In genomic region chr14:70655110-70655826, GRCh38 we compare ENCODE assay signal across 8 cellular contexts. TPM values are rescaled to one million over a fixed set of nuclear protein-coding genes. Genes with fewer than 3 reads are reported as not detected.
DNase-seq lines count a peak whose midpoint lies in the region; ATAC-seq, FAIRE-seq and TF ChIP-seq lines count a peak whose summit lies in the region.

No MANE protein-coding gene starts in this region.

- peaks cover 83% of the 10 kb centered on the region for H3K4me1 Mint-ChIP-seq in activated B cell treated with CpG ODN at 0.5 μM for 24 hours

- H3K9me3 Mint-ChIP-seq in activated B cell treated with CpG ODN at 0.5 μM for 24 hours, result no peaks in the 10 kb centered on the region

- H3K4me3 ChIP-seq in H1 (ENCODE audit: extremely low read depth in 1 of 4, insufficient read depth in 2 of 4, low read depth in 3 of 4, low read length in 4 of 4) (peak overlapping the region in 1 of 4 experiments; percentile 32; a peak in 1 of 8 replicates), psoas muscle (no peak overlapping the region)

- no peaks in the 10 kb centered on the region for H3K27me3 Mint-ChIP-seq in activated B cell treated with CpG ODN at 0.5 μM for 24 hours

- no peaks in the 10 kb centered on the region for H4K20me1 ChIP-seq in H1 (replicated peaks in 1 of 2; ENCODE audit: control insufficient read depth in 1 of 2, insufficient read depth in 2 of 2, low read length in 2 of 2)

- H3K56ac ChIP-seq in H1 (replicated peaks; ENCODE audit: insufficient read length, low read depth, low read length), result no peak overlapping the region

- no peak overlapping the region for H2BK15ac ChIP-seq in H1 (ENCODE audit: low read length)

- no peak overlapping the region for H4K91ac ChIP-seq in H1 (replicated peaks; ENCODE audit: insufficient read length, low read length)

- no peak overlapping the region for H4K8ac ChIP-seq in H1 (ENCODE audit: extremely low read depth, insufficient read depth, low read length)

- H2BK120ac ChIP-seq in H1 (replicated peaks; ENCODE audit: low read depth, low read length), result no peak overlapping the region

- H2AK5ac ChIP-seq in H1 (ENCODE audit: low read depth, low read length), result no peak overlapping the region

- H3K79me1 ChIP-seq in H1 (ENCODE audit: low read depth, low read length), result peaks cover 12% of the 10 kb centered on the region; the same call in 1 of the 2 replicates

- intact Hi-C loops in activated B cell treated with CpG ODN at 0.5 μM for 24 hours (cut with micrococcal nuclease), result loop anchor here (1.0 to 10.0 kb wide), 3 partner anchors 13 to 1040 kb away; partner anchors contain the start of gene SUSD6
- intact Hi-C loops in psoas muscle (cut with DNase I), result no loop called here

- H3K4me2 ChIP-seq in H1 (ENCODE audit: insufficient read depth in 1 of 2, low read depth in 2 of 2, low read length in 2 of 2), result peak overlapping the region; percentile 12 to 39

- H3K9me3 ChIP-seq in H1 (ENCODE audit: insufficient read depth in 2 of 2, low read depth in 1 of 2, low read length in 1 of 2), result no peaks in the 10 kb centered on the region
- no peaks in the 10 kb centered on the region for H3K9me3 ChIP-seq in psoas muscle

- no peak overlapping the region for H3K14ac ChIP-seq in H1 (ENCODE audit: insufficient read length)

- H3K23me2 ChIP-seq in H1 (ENCODE audit: low read depth, low read length), result peaks cover 2% of the 10 kb centered on the region; the same call in 1 of the 2 replicates

- WGBS in H1 (ENCODE audit: extremely low coverage in 1 of 2, insufficient coverage in 1 of 2, insufficient read length in 1 of 2, insufficient replicate concordance in 2 of 2, low coverage in 1 of 2, low lambda C conversion rate in 2 of 2, missing lambda C conversion rate in 1 of 2), 2 experiments, result 48% methylated on average over 19 of the region's 19 CpGs; no CpG with 5 or more reads in 1 of the 2 experiments
- WGBS in psoas muscle, 3 donors, result 83 to 84% (median 83%) methylated on average over 19 of the region's 19 CpGs

- H4K5ac ChIP-seq in H1 (ENCODE audit: insufficient read length, low read depth, low read length), result no peak overlapping the region

- H3K27ac ChIP-seq in H1 (ENCODE audit: low read depth, low read length), result peak overlapping the region; percentile 65
- no peak overlapping the region for H3K27ac ChIP-seq in psoas muscle

- H3K18ac ChIP-seq in H1 (ENCODE audit: extremely low read depth, low read length), result no peak overlapping the region

- H3K4me1 ChIP-seq in H1 (replicated peaks in 1 of 4; ENCODE audit: control insufficient read depth in 3 of 4, insufficient read depth in 4 of 4, low read length in 3 of 4) (peaks cover 7 to 39% (median 33%) of the 10 kb centered on the region in 4 experiments), psoas muscle (no peaks in the 10 kb centered on the region)

- no peak overlapping the region for H3K9ac ChIP-seq in H1 (replicated peaks in 1 of 4; ENCODE audit: extremely low read depth in 1 of 4, low read depth in 3 of 4, low read length in 3 of 4)

- no peak for TF ChIP-seq RAD21 in H1 (IDR thresholded peaks at IDR 0.05 in 1 of 2, conservative IDR thresholded peaks at IDR 0.05 in 1 of 2; ENCODE audit: low read depth in 2 of 2, low read length in 2 of 2)

- no peak overlapping the region for H2BK12ac ChIP-seq in H1 (ENCODE audit: low read depth, low read length)

- H3K27me3 ChIP-seq in H1 (replicated peaks in 1 of 4; ENCODE audit: control insufficient read depth in 3 of 4, extremely low read depth in 1 of 4, insufficient read depth in 3 of 4, low read length in 3 of 4), result no peaks in the 10 kb centered on the region
- peaks cover 0 to 6% (median 0%) of the 10 kb centered on the region in 3 donors for H3K27me3 ChIP-seq in psoas muscle (ENCODE audit: insufficient read depth in 3 of 3, low read length in 2 of 3)

- peaks cover 31% of the 10 kb centered on the region for H3K36me3 Mint-ChIP-seq in activated B cell treated with CpG ODN at 0.5 μM for 24 hours (ENCODE audit: low read depth)

- TF ChIP-seq CTCF in activated B cell treated with CpG ODN at 0.5 μM for 24 hours (IDR thresholded peaks at IDR 0.05) (no peak), H1 (IDR thresholded peaks at IDR 0.05; ENCODE audit: control extremely low read depth in 1 of 3, insufficient read depth in 1 of 3, low read depth in 1 of 3, low read length in 3 of 3) (no peak), psoas muscle (IDR thresholded peaks at IDR 0.05) (no peak)

- peak overlapping the region; percentile 80 for H3K4me3 Mint-ChIP-seq in activated B cell treated with CpG ODN at 0.5 μM for 24 hours

- peak overlapping the region; percentile 89; the same call in 1 of the 2 replicates for H2BK5ac ChIP-seq in H1 (ENCODE audit: low read depth, low read length)

- POLR2A ChIA-PET in activated B cell treated with CpG ODN at 0.5 μM for 24 hours (lab: Charles Lee) (interaction anchor here (0.7 to 10.9 kb wide), 11 partner anchors 10 to 1046 kb away, joined by 3 to 172 read pairs (median 8); partner anchors contain the start of genes MAP3K9 and TTC9), H1 (lab: Charles Lee; ENCODE audit: partially characterized antibody) (interaction anchor here (1.4 to 10.6 kb wide), 3 partner anchors 12 to 58 kb away, joined by 4 to 116 read pairs (median 5); partner anchors contain the start of gene TTC9)

- peak; percentile 93 for FAIRE-seq in H1 (lab: Jason Lieb, UNC)

- TF ChIP-seq POLR2A in H1 (IDR thresholded peaks at IDR 0.05; ENCODE audit: control extremely low read depth in 1 of 2, low read depth in 2 of 2, low read length in 2 of 2), result no peak

- H3K23ac ChIP-seq in H1 (ENCODE audit: insufficient read length), result no peak overlapping the region

- H3K79me2 ChIP-seq in H1 (ENCODE audit: control insufficient read depth in 1 of 2, insufficient read depth in 2 of 2, low read length in 2 of 2), result peaks cover 3 to 86% of the 10 kb centered on the region in 2 experiments; a peak in 3 of 4 replicates

- no peak overlapping the region for H3K4ac ChIP-seq in H1 (replicated peaks; ENCODE audit: insufficient read length, low read depth, low read length)

- DNase-seq in GM19240 (ENCODE audit: insufficient read length, low spot score), result peak; percentile 45
- peak; percentile 48 for DNase-seq in activated B cell treated with CpG ODN at 0.5 μM for 24 hours
- peak in 1 of 2 experiments; percentile 53 for DNase-seq in H1 (ENCODE audit: low read depth in 1 of 2, low spot score in 2 of 2)
- DNase-seq in stimulated activated CD8-positive, alpha-beta memory T cell treated with anti-CD3 and anti-CD28 coated beads, Interleukin-4, amount 100 ng/mL, for 24 hours (ENCODE audit: low read depth), result peak; percentile 39
- no peak for DNase-seq in psoas muscle
- no peak for DNase-seq in NCI-H226
- no peak for DNase-seq in GOT3 (lab: John Stamatoyannopoulos, UW)

- TF ChIP-seq EP300 in H1 (IDR thresholded peaks at IDR 0.05; ENCODE audit: borderline replicate concordance in 1 of 2, low read depth in 2 of 2, low read length in 2 of 2), result no peak; a peak in 1 of 3 replicates

- peaks cover 0 to 8% (median 2%) of the 10 kb centered on the region in 4 experiments; a peak in 1 of 8 replicates for H3K36me3 ChIP-seq in H1 (ENCODE audit: control insufficient read depth in 2 of 4, insufficient read depth in 4 of 4, low read length in 3 of 4)
- H3K36me3 ChIP-seq in psoas muscle (ENCODE audit: insufficient read depth in 1 of 2, low read depth in 1 of 2), result no peaks in the 10 kb centered on the region

- no peak overlapping the region for H2BK20ac ChIP-seq in H1 (ENCODE audit: low read length)

- ATAC-seq in HG03175 (IDR thresholded peaks at IDR 0.05; ENCODE audit: unreplicated experiment) (peak; percentile 73), activated B cell treated with CpG ODN at 0.5 μM for 24 hours (ENCODE audit: low read depth) (peak; percentile 79), psoas muscle (no peak)

- CTCF ChIA-PET in activated B cell treated with CpG ODN at 0.5 μM for 24 hours (lab: Charles Lee), result interaction anchor here (0.7 to 1.3 kb wide), 3 partner anchors 10 to 58 kb away, joined by 3 to 6 read pairs (median 4); no protein-coding TSS in a partner anchor
- CTCF ChIA-PET in H1 (lab: Charles Lee; ENCODE audit: partially characterized antibody), result interaction anchor here (0.9 to 1.2 kb wide), 2 partner anchors 13 to 58 kb away, joined by 3 read pairs; no protein-coding TSS in a partner anchor

- no peak overlapping the region for H2AFZ ChIP-seq in H1 (ENCODE audit: low read length)

- H3K27ac Mint-ChIP-seq in activated B cell treated with CpG ODN at 0.5 μM for 24 hours, result peak overlapping the region; percentile 98

TF ChIP-seq in H1, 55 proteins besides CTCF, POLR2A, EP300 and RAD21 (continues in another document):
- TF ChIP-seq RBBP5 (IDR thresholded peaks at IDR 0.05; ENCODE audit: borderline replicate concordance, low read depth, low read length) (no peak), SP1 (IDR thresholded peaks at IDR 0.05; ENCODE audit: low read depth, low read length) (0 out of 2 replicates have a peak, but pooled peaks have one; percentile 42), KDM4A (IDR thresholded peaks at IDR 0.05; ENCODE audit: low read depth, low read length, severe bottlenecking) (no peak)

RNA-seq across cellular contexts. Expression of gene TTC9, which starts 13.6 kb away (rescaled TPM):
- 11.1 and 12.4 TPM in 2 replicates for total RNA-seq in activated B cell treated with CpG ODN at 0.5 μM for 24 hours
- 27.3 and 29.5 TPM in 2 replicates for total RNA-seq in H1 (2021; fragmentation: NEBNext Ultra II Directional; extraction: Animal tissue kit (Norgen Biotek cat#: 25700))
- 16.5 and 21.0 TPM in 2 replicates for polyA plus RNA-seq in H1 (2011; rRNA removed)
- polyA plus RNA-seq in H1 (2011; cell fraction: cytosol; rRNA removed), result 17.9 TPM
- 15.4 TPM for polyA plus RNA-seq in H1 (2011; cell fraction: nucleus; rRNA removed)
- 19.8 to 23.0 TPM (median 20.7 TPM) in 4 replicates for polyA plus RNA-seq in H1 (2012, experiment 1 of 2)
- polyA plus RNA-seq in H1 (2012, experiment 2 of 2), result 9.0 TPM
- 19.0 TPM for polyA plus RNA-seq in H1 (2013, experiment 1 of 2)
- polyA plus RNA-seq in H1 (2013, experiment 2 of 2), result 19.0 TPM
- polyA minus RNA-seq in H1 (2011; rRNA and poly(A)+ RNA removed), result 26.2 and 28.0 TPM in 2 replicates
- 13.6 TPM for polyA minus RNA-seq in H1 (2011; cell fraction: cytosol; rRNA and poly(A)+ RNA removed)
- polyA minus RNA-seq in H1 (2011; cell fraction: nucleus; rRNA and poly(A)+ RNA removed), result 15.7 TPM
- total RNA-seq in psoas muscle, result 10 to 100 TPM in 2 of 4 donors, 1 to 10 TPM in 2; 2.8 to 15.1 (median 8.7) TPM
- polyA plus RNA-seq in psoas muscle, result 1 to 10 TPM; 2.5 to 6.6 (median 5.4) TPM

RNA-seq across cellular contexts. Expression of gene MED6, which starts 54.8 kb away (rescaled TPM):
- total RNA-seq in activated B cell treated with CpG ODN at 0.5 μM for 24 hours (50.5 and 57.0 TPM in 2 replicates), psoas muscle (10 to 100 TPM; 22.5 to 30.5 (median 25.7) TPM)
- total RNA-seq in H1 (2021; fragmentation: NEBNext Ultra II Directional; extraction: Animal tissue kit (Norgen Biotek cat#: 25700)), result 39.7 and 43.7 TPM in 2 replicates
- polyA plus RNA-seq in H1 (2011; rRNA removed) (16.9 and 33.1 TPM in 2 replicates), psoas muscle (10 to 100 TPM; 20.3 to 37.2 (median 35.7) TPM)
- polyA plus RNA-seq in H1 (2011; cell fraction: cytosol; rRNA removed), result 32.9 TPM
- polyA plus RNA-seq in H1 (2011; cell fraction: nucleus; rRNA removed), result 9.8 TPM
- 28.3 to 63.3 TPM (median 37.4 TPM) in 4 replicates for polyA plus RNA-seq in H1 (2012, experiment 1 of 2)
- 9.6 TPM for polyA plus RNA-seq in H1 (2012, experiment 2 of 2)
- polyA plus RNA-seq in H1 (2013, experiment 1 of 2), result 23.9 TPM
- polyA plus RNA-seq in H1 (2013, experiment 2 of 2), result 27.0 TPM
- polyA minus RNA-seq in H1 (2011; rRNA and poly(A)+ RNA removed), result 48.1 and 52.7 TPM in 2 replicates
- 17.2 TPM for polyA minus RNA-seq in H1 (2011; cell fraction: cytosol; rRNA and poly(A)+ RNA removed)
- 97.1 TPM for polyA minus RNA-seq in H1 (2011; cell fraction: nucleus; rRNA and poly(A)+ RNA removed)

Comparison
In these comparisons a context has a peak if more than half of its experiments do, and no peak if none do; other contexts are left out.
1. DNase-seq: peak in GM19240 (single experiment), activated B cell treated with CpG ODN at 0.5 μM for 24 hours (single experiment) and stimulated activated CD8-positive, alpha-beta memory T cell treated with anti-CD3 and anti-CD28 coated beads, Interleukin-4, amount 100 ng/mL, for 24 hours (single experiment); none in psoas muscle (0 of 2), NCI-H226 (single experiment) and GOT3 (single experiment).
2. ATAC-seq: peak in HG03175 (single experiment) and activated B cell treated with CpG ODN at 0.5 μM for 24 hours (single experiment); none in psoas muscle (0 of 4).